24 cellular contexts compared by ENCODE assay signal in the genomic region with DNA sequence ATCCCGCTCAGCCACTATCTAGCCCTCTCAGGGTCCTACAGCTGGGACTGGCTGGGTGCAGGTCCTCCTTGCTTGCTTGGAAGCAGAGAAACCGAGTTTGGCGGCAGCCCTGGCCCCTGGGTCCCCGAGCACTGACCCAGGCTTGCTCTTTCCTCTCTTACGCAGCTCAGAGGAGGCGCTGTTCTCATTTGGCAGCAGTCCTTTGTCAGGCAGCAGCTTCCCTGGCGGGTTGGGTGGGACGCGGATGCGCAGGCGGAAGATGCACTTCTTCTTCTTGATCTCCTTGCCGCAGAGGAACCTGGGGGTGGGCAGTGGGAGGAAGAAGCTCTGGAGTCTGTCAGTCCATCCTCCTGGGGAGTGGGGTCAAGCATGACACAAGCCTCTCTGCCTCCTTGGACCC.
"Had no signal": no experiment of that assay in that cellular context is flagged by ENCODE, and none has a peak within 500 bp of the region (broad histone marks: within the 10 kb centered on the region; RNA-seq: fewer than 3 reads in every experiment).

No MANE protein-coding gene starts in this region.

- H3K4me2 ChIP-seq: hepatocyte had no signal

- H3K36me3 Mint-ChIP-seq: naive B cell had no signal

- FAIRE-seq: bronchial epithelial cell, colon, frontal cortex, keratinocyte had no signal

- H3K27me3 ChIP-seq: hepatocyte, ovary, right lobe of liver, tibial nerve had no signal

- H3K4me1 Mint-ChIP-seq: activated CD4-positive, alpha-beta T cell treated with anti-CD3 and anti-CD28 coated beads for 36 hours; mesothelial cell of epicardium had no signal

- H2AFZ ChIP-seq: hepatocyte had no signal

- H3K4me1 ChIP-seq: right lobe of liver, tibial nerve had no signal

- H3K4me3 ChIP-seq: hepatocyte, ovary, right lobe of liver, skin epidermis, tibial nerve had no signal

- H3K4me3 Mint-ChIP-seq: activated CD4-positive, alpha-beta T cell treated with anti-CD3 and anti-CD28 coated beads for 36 hours; activated CD8-positive, alpha-beta T cell treated with anti-CD3 and anti-CD28 coated beads, Interleukin-2, amount 10 ng/mL, durations not matched to agents 7 days and 5 days; activated naive CD8-positive, alpha-beta T cell; mesothelial cell of epicardium; naive B cell; nephron progenitor cell had no signal

- ATAC-seq: activated CD4-positive, alpha-beta T cell treated with anti-CD3 and anti-CD28 coated beads for 36 hours; activated CD8-positive, alpha-beta T cell treated with anti-CD3 and anti-CD28 coated beads, Interleukin-2, amount 10 ng/mL, durations not matched to agents 7 days and 5 days; left cardiac atrium; left ventricle myocardium superior; right lobe of liver had no signal

- H3K9me3 Mint-ChIP-seq: mesothelial cell of epicardium, naive B cell, nephron progenitor cell had no signal

- H3K36me3 ChIP-seq: ovary, right lobe of liver had no signal

- DNase-seq: activated CD4-positive, alpha-beta T cell treated with anti-CD3 and anti-CD28 coated beads for 36 hours; activated CD4-positive, CD25-positive, alpha-beta regulatory T cell; activated CD8-positive, alpha-beta T cell treated with anti-CD3 and anti-CD28 coated beads, Interleukin-2, amount 10 ng/mL, durations not matched to agents 7 days and 5 days; activated T-cell treated with anti-CD3 and anti-CD28 coated beads for 4 hours; anterior cingulate cortex; effector CD8-positive, alpha-beta T cell; glutamatergic neuron; left cardiac atrium; left ventricle myocardium superior; naive B cell; nephron progenitor cell; ovary; stimulated activated naive CD4-positive, alpha-beta T cell had no signal

- H3K9me3 ChIP-seq: ovary, right lobe of liver, tibial nerve had no signal

- H3K27me3 Mint-ChIP-seq: activated CD4-positive, alpha-beta T cell treated with anti-CD3 and anti-CD28 coated beads for 36 hours; activated naive CD8-positive, alpha-beta T cell; naive B cell; progenitor cell of endocrine pancreas had no signal

- H3K27ac ChIP-seq: hepatocyte, ovary, right lobe of liver, tibial nerve had no signal

- H3K79me2 ChIP-seq: hepatocyte had no signal

- H3K27ac Mint-ChIP-seq: activated CD4-positive, alpha-beta T cell treated with anti-CD3 and anti-CD28 coated beads for 36 hours; mesothelial cell of epicardium; progenitor cell of endocrine pancreas had no signal
